In the genomic region with DNA sequence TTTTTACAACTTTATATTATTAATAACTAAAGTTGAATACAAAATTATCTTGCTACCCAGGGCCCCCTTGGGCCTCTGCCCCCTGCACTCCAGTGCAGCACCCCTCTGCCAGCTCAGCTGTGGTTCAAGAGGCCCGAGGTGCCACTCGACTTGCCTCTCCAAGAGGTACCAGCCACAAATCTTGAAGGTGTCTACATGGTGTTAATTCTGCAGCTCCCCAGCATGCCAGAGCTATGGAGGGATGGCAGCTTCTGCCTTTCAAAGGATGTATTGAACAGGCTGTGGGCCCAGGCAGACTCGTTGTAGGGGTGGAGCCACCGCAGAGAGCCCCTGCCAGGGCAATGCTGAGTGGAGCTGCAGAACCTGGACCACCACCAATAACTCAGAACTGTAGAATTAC, we compare ENCODE assay signal across 31 cellular contexts.
"Had no signal": no experiment of that assay in that cellular context is flagged by ENCODE, and none has a peak within 500 bp of the region (broad histone marks: within the 10 kb centered on the region; RNA-seq: fewer than 3 reads in every experiment).

No MANE protein-coding gene starts in this region.

- H3K36me3 Mint-ChIP-seq: mesothelial cell of epicardium; naive B cell; neural progenitor cell; stimulated activated effector memory CD8-positive, alpha-beta T cell treated with anti-CD3 and anti-CD28 coated beads, Interleukin-12 subunit alpha, Interleukin-12 subunit beta, amount 100 ng/mL, for 72 hours; type B pancreatic cell had no signal

- ATAC-seq: left cardiac atrium; left lobe of liver; lower lobe of right lung; natural killer cell; right cardiac atrium; stimulated activated effector memory CD8-positive, alpha-beta T cell treated with anti-CD3 and anti-CD28 coated beads, Interleukin-12 subunit alpha, Interleukin-12 subunit beta, amount 100 ng/mL, for 72 hours had no signal

- H3K36me3 ChIP-seq: lower lobe of right lung, neural progenitor cell, ovary, prostate gland, sigmoid colon, suprapubic skin, thoracic aorta, tibial artery, uterus had no signal

- H3K9ac ChIP-seq: neural progenitor cell had no signal

- H3K27me3 Mint-ChIP-seq: naive B cell; stimulated activated naive CD8-positive, alpha-beta T cell treated with anti-CD3 and anti-CD28 coated beads, Interleukin-15, Interleukin-2, amounts not matched to agents 100 ng/mL and 50 ng/mL, for 24 hours; type B pancreatic cell had no signal

- H3K4me3 Mint-ChIP-seq: mesothelial cell of epicardium; naive B cell; natural killer cell; nephron progenitor cell; neural progenitor cell; stimulated activated effector memory CD8-positive, alpha-beta T cell treated with anti-CD3 and anti-CD28 coated beads, Interleukin-12 subunit alpha, Interleukin-12 subunit beta, amount 100 ng/mL, for 72 hours; stimulated activated naive CD8-positive, alpha-beta T cell treated with anti-CD3 and anti-CD28 coated beads, Interleukin-15, Interleukin-2, amounts not matched to agents 100 ng/mL and 50 ng/mL, for 24 hours; type B pancreatic cell had no signal

- H3K9me3 Mint-ChIP-seq: mesothelial cell of epicardium, nephron progenitor cell, neural progenitor cell had no signal

- H3K27me3 ChIP-seq: neural progenitor cell, ovary, sigmoid colon, suprapubic skin, tibial artery, uterus had no signal

- H3K4me3 ChIP-seq: lower lobe of right lung, neural progenitor cell, ovary, prostate gland, sigmoid colon, suprapubic skin, thoracic aorta, tibial artery, uterus had no signal

- H3K27ac ChIP-seq: lower lobe of right lung, neural progenitor cell, ovary, prostate gland, sigmoid colon, suprapubic skin, thoracic aorta, tibial artery, uterus had no signal

- H3K27ac Mint-ChIP-seq: mesothelial cell of epicardium; naive B cell; natural killer cell; nephron progenitor cell; neural progenitor cell; stimulated activated effector memory CD8-positive, alpha-beta T cell treated with anti-CD3 and anti-CD28 coated beads, Interleukin-12 subunit alpha, Interleukin-12 subunit beta, amount 100 ng/mL, for 72 hours; stimulated activated naive CD8-positive, alpha-beta T cell treated with anti-CD3 and anti-CD28 coated beads, Interleukin-15, Interleukin-2, amounts not matched to agents 100 ng/mL and 50 ng/mL, for 24 hours; type B pancreatic cell had no signal

- H3K4me1 ChIP-seq: lower lobe of right lung, neural progenitor cell, prostate gland, sigmoid colon, suprapubic skin, tibial artery, uterus had no signal

- H3K4me1 Mint-ChIP-seq: mesothelial cell of epicardium; naive B cell; natural killer cell; nephron progenitor cell; neural progenitor cell; stimulated activated effector memory CD8-positive, alpha-beta T cell treated with anti-CD3 and anti-CD28 coated beads, Interleukin-12 subunit alpha, Interleukin-12 subunit beta, amount 100 ng/mL, for 72 hours had no signal

- DNase-seq: head of caudate nucleus; hippocampal formation; kidney glomerular epithelial cell; left cardiac atrium; lower lobe of right lung; mammary epithelial cell; mesenchymal stem cell; naive B cell; natural killer cell; nephron progenitor cell; ovary; retina; sigmoid colon; small intestine; stimulated activated CD4-positive, alpha-beta T cell treated with anti-CD3 and anti-CD28 coated beads, Interleukin-12 subunit alpha, Interleukin-12 subunit beta, amount 100 ng/mL, for 4 hours; stimulated activated CD4-positive, alpha-beta T cell treated with anti-CD3 and anti-CD28 coated beads, Interleukin-15, amount 100 ng/mL, for 24 hours; stimulated activated CD4-positive, alpha-beta T cell treated with anti-CD3 and anti-CD28 coated beads, Interleukin-2, amount 100 ng/mL, for 24 hours; stimulated activated CD4-positive, alpha-beta T cell treated with anti-CD3 and anti-CD28 coated beads, Interleukin-4, amount 100 ng/mL, for 1 hour; stimulated activated naive CD4-positive, alpha-beta T cell; tibial artery; uterus had no signal

- H3K9me3 ChIP-seq: lower lobe of right lung, ovary, prostate gland, sigmoid colon, suprapubic skin, thoracic aorta, tibial artery, uterus had no signal
